Comparison of ENCODE assay signal across 2 cellular contexts in the genomic region with DNA sequence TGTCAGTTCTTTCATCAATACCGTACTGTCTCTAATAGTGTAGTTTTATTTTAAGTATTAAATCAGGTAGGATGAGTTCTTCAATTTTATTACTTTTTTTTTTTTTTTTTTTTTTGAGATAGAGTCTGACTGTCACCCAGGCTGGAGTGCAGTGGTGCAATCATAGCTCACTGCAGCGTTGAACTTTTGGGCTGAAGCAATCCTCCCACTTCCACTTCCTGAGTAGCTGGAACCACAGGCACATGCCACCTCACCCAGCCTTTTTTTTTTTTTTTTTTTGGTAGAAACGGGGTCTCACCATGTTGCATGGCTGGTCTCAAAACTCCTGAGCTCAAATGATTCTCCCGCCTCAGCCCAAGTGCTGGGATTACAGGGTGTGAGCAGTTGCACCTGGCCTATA.
TF ChIP-seq lines count a peak whose summit lies in the region.

No MANE protein-coding gene starts in this region.

TF ChIP-seq in GM12878, 131 proteins besides CTCF, POLR2A, EP300 and RAD21 (continued from another document):
- TF ChIP-seq SIX5 (IDR thresholded peaks at IDR 0.05; ENCODE audit: low read depth, low read length, severe bottlenecking) (no peak), KDM1A (IDR thresholded peaks at IDR 0.05; ENCODE audit: borderline replicate concordance) (no peak), RB1 (IDR thresholded peaks at IDR 0.05; ENCODE audit: borderline replicate concordance) (no peak), DPF2 (IDR thresholded peaks at IDR 0.05) (no peak), HCFC1 (IDR thresholded peaks at IDR 0.05; ENCODE audit: low read length) (no peak)
- TF ChIP-seq, protein P1, sequence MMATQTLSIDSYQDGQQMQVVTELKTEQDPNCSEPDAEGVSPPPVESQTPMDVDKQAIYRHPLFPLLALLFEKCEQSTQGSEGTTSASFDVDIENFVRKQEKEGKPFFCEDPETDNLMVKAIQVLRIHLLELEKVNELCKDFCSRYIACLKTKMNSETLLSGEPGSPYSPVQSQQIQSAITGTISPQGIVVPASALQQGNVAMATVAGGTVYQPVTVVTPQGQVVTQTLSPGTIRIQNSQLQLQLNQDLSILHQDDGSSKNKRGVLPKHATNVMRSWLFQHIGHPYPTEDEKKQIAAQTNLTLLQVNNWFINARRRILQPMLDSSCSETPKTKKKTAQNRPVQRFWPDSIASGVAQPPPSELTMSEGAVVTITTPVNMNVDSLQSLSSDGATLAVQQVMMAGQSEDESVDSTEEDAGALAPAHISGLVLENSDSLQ (IDR thresholded peaks at IDR 0.05): no peak
- TF ChIP-seq, protein P2, sequence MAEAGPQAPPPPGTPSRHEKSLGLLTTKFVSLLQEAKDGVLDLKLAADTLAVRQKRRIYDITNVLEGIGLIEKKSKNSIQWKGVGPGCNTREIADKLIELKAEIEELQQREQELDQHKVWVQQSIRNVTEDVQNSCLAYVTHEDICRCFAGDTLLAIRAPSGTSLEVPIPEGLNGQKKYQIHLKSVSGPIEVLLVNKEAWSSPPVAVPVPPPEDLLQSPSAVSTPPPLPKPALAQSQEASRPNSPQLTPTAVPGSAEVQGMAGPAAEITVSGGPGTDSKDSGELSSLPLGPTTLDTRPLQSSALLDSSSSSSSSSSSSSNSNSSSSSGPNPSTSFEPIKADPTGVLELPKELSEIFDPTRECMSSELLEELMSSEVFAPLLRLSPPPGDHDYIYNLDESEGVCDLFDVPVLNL (IDR thresholded peaks at IDR 0.05; ENCODE audit: low read depth, low read length): no peak

TF ChIP-seq in SK-N-SH, 30 proteins besides CTCF, POLR2A, EP300 and RAD21:
- TF ChIP-seq, protein P3, sequence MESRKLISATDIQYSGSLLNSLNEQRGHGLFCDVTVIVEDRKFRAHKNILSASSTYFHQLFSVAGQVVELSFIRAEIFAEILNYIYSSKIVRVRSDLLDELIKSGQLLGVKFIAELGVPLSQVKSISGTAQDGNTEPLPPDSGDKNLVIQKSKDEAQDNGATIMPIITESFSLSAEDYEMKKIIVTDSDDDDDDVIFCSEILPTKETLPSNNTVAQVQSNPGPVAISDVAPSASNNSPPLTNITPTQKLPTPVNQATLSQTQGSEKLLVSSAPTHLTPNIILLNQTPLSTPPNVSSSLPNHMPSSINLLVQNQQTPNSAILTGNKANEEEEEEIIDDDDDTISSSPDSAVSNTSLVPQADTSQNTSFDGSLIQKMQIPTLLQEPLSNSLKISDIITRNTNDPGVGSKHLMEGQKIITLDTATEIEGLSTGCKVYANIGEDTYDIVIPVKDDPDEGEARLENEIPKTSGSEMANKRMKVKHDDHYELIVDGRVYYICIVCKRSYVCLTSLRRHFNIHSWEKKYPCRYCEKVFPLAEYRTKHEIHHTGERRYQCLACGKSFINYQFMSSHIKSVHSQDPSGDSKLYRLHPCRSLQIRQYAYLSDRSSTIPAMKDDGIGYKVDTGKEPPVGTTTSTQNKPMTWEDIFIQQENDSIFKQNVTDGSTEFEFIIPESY (IDR thresholded peaks at IDR 0.05; ENCODE audit: borderline replicate concordance, low read depth): no peak
- TF ChIP-seq YY1 (IDR thresholded peaks at IDR 0.05; ENCODE audit: low read depth): no peak
- TF ChIP-seq RCOR1 (IDR thresholded peaks at IDR 0.05; ENCODE audit: low read length): no peak
- TF ChIP-seq, protein P4, sequence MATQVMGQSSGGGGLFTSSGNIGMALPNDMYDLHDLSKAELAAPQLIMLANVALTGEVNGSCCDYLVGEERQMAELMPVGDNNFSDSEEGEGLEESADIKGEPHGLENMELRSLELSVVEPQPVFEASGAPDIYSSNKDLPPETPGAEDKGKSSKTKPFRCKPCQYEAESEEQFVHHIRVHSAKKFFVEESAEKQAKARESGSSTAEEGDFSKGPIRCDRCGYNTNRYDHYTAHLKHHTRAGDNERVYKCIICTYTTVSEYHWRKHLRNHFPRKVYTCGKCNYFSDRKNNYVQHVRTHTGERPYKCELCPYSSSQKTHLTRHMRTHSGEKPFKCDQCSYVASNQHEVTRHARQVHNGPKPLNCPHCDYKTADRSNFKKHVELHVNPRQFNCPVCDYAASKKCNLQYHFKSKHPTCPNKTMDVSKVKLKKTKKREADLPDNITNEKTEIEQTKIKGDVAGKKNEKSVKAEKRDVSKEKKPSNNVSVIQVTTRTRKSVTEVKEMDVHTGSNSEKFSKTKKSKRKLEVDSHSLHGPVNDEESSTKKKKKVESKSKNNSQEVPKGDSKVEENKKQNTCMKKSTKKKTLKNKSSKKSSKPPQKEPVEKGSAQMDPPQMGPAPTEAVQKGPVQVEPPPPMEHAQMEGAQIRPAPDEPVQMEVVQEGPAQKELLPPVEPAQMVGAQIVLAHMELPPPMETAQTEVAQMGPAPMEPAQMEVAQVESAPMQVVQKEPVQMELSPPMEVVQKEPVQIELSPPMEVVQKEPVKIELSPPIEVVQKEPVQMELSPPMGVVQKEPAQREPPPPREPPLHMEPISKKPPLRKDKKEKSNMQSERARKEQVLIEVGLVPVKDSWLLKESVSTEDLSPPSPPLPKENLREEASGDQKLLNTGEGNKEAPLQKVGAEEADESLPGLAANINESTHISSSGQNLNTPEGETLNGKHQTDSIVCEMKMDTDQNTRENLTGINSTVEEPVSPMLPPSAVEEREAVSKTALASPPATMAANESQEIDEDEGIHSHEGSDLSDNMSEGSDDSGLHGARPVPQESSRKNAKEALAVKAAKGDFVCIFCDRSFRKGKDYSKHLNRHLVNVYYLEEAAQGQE (IDR thresholded peaks at IDR 0.05; ENCODE audit: low read depth, low read length): no peak
- TF ChIP-seq, protein P5, sequence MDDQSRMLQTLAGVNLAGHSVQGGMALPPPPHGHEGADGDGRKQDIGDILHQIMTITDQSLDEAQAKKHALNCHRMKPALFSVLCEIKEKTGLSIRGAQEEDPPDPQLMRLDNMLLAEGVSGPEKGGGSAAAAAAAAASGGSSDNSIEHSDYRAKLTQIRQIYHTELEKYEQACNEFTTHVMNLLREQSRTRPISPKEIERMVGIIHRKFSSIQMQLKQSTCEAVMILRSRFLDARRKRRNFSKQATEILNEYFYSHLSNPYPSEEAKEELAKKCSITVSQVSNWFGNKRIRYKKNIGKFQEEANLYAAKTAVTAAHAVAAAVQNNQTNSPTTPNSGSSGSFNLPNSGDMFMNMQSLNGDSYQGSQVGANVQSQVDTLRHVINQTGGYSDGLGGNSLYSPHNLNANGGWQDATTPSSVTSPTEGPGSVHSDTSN (IDR thresholded peaks at IDR 0.05): no peak
- no peak for TF ChIP-seq JUND (IDR thresholded peaks at IDR 0.05)
- no peak for TF ChIP-seq SIN3A (IDR thresholded peaks at IDR 0.05; ENCODE audit: borderline replicate concordance, low read depth, low read length)
- TF ChIP-seq SMC3 (IDR thresholded peaks at IDR 0.05; ENCODE audit: low read depth, low read length): no peak
- TF ChIP-seq, protein P6, sequence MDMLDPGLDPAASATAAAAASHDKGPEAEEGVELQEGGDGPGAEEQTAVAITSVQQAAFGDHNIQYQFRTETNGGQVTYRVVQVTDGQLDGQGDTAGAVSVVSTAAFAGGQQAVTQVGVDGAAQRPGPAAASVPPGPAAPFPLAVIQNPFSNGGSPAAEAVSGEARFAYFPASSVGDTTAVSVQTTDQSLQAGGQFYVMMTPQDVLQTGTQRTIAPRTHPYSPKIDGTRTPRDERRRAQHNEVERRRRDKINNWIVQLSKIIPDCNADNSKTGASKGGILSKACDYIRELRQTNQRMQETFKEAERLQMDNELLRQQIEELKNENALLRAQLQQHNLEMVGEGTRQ (IDR thresholded peaks at IDR 0.05; ENCODE audit: borderline replicate concordance, low read depth, low read length): no peak
- no peak for TF ChIP-seq NRF1 (IDR thresholded peaks at IDR 0.05; ENCODE audit: low read depth, low read length)
- no peak for TF ChIP-seq MEF2A (IDR thresholded peaks at IDR 0.05; ENCODE audit: borderline replicate concordance, low read depth)
- TF ChIP-seq ELF1 (IDR thresholded peaks at IDR 0.05): no peak
- TF ChIP-seq MXI1 (IDR thresholded peaks at IDR 0.05; ENCODE audit: low read depth, low read length): no peak
